ENCODE assay signal across 8 cellular contexts in the genomic region with DNA sequence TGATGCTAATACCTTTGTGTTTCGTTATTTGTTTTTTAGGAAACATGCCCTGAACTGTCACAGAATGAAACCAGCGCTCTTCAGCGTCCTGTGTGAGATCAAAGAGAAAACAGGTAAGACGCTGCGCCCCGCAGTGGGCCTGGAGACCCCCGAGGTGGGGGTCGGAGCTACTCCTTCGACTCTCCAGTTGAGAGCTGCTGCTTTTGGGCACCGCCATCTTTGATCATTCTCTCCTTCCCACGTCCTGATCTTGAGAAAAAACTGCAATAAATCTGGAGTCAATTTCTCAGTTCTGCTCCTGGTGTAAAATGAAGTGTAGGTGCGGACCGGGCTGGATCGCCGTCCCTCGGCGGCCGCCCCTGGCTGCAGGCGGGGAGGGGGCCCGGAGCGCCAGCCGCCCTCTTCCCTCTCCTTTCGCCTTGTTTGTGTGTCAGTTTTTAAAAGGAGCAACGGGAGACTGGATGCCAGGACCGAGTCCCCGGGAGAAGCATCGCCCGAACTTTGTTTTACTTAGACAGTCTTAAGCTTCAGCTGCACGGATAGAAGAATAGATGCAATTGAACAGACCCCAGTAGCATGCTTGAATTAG. TPM values are rescaled to one million over a fixed set of nuclear protein-coding genes. Genes with fewer than 3 reads are reported as not detected.
DNase-seq lines count a peak whose midpoint lies in the region; ATAC-seq and TF ChIP-seq lines count a peak whose summit lies in the region.

No MANE protein-coding gene starts in this region.

- no peak for TF ChIP-seq CTCF in SU-DHL-6 (IDR thresholded peaks at IDR 0.05; ENCODE audit: insufficient read depth, low read length, poor library complexity, severe bottlenecking)
- TF ChIP-seq CTCF in fibroblast of lung (conservative IDR thresholded peaks at IDR 0.05 in 1 of 2, IDR thresholded peaks at IDR 0.05 in 1 of 2; ENCODE audit: low read depth in 1 of 2, low read length in 2 of 2): no peak
- no peak for TF ChIP-seq CTCF in neutrophil (IDR thresholded peaks at IDR 0.05)

- H3K36me3 ChIP-seq in SU-DHL-6 (ENCODE audit: low read length) (peaks cover 3% of the 10 kb centered on the region), fibroblast of lung (ENCODE audit: control insufficient read depth, insufficient read depth, low read length) (no peaks in the 10 kb centered on the region), neutrophil (no peaks in the 10 kb centered on the region)

- H3K4me2 ChIP-seq in SU-DHL-6 (ENCODE audit: low read depth, low read length, poor library complexity, severe bottlenecking) (peak overlapping the region; percentile 83), fibroblast of lung (ENCODE audit: extremely low read depth, insufficient read depth, low read length) (peak overlapping the region; percentile 74)

- DNase-seq in NCI-H1092 treated with DMSO at 0.1 percent for 48 hours (lab: John Stamatoyannopoulos, UW): peak; percentile 51
- no peak for DNase-seq in NCI-H1092 (lab: John Stamatoyannopoulos, UW)
- no peak for DNase-seq in fibroblast of lung (ENCODE audit: low read depth in 2 of 2)
- no peak for DNase-seq in putamen (ENCODE audit: low spot score)
- DNase-seq in ureter (ENCODE audit: low spot score): no peak

- no peaks in the 10 kb centered on the region for H3K27me3 ChIP-seq in SU-DHL-6 (ENCODE audit: low read length)
- no peaks in the 10 kb centered on the region for H3K27me3 ChIP-seq in fibroblast of lung (ENCODE audit: control insufficient read depth, insufficient read depth, low read length)
- H3K27me3 ChIP-seq in neutrophil: peaks cover 21% of the 10 kb centered on the region

- H3K27ac ChIP-seq in SU-DHL-6 (ENCODE audit: low read depth, low read length) (no peak overlapping the region), fibroblast of lung (ENCODE audit: insufficient read depth, low read length) (peak overlapping the region; percentile 78), neutrophil (peak overlapping the region; percentile 85)

- peak overlapping the region; percentile 77; the same call in 1 of the 2 replicates for H3K9ac ChIP-seq in SU-DHL-6 (ENCODE audit: low read length)
- H3K9ac ChIP-seq in fibroblast of lung (ENCODE audit: insufficient read depth, low read length): peak overlapping the region; percentile 76

- H3K79me2 ChIP-seq in SU-DHL-6 (ENCODE audit: insufficient read depth, low read length): no peaks in the 10 kb centered on the region
- peaks cover 61% of the 10 kb centered on the region for H3K79me2 ChIP-seq in fibroblast of lung (ENCODE audit: control insufficient read depth, insufficient read depth, low read length)

- no peaks in the 10 kb centered on the region for H3K9me2 ChIP-seq in SU-DHL-6 (replicated peaks; ENCODE audit: insufficient read depth, low read length)

- H2AFZ ChIP-seq in SU-DHL-6 (ENCODE audit: low read depth, low read length, severe bottlenecking) (no peak overlapping the region), fibroblast of lung (ENCODE audit: low read length) (peak overlapping the region; percentile 21)

- H4K20me1 ChIP-seq in SU-DHL-6 (ENCODE audit: low read depth, low read length): no peaks in the 10 kb centered on the region
- H4K20me1 ChIP-seq in fibroblast of lung (ENCODE audit: control insufficient read depth, extremely low read depth, insufficient read depth, low read length): no peaks in the 10 kb centered on the region

- H3F3A ChIP-seq in SU-DHL-6 (ENCODE audit: insufficient read depth): no peaks in the 10 kb centered on the region; the same call in 1 of the 2 replicates

- H3K4me1 ChIP-seq in fibroblast of lung (ENCODE audit: control insufficient read depth, extremely low read depth, insufficient read depth, low read length): peaks cover 14% of the 10 kb centered on the region
- peaks cover 18 to 23% of the 10 kb centered on the region in 2 experiments for H3K4me1 ChIP-seq in neutrophil (ENCODE audit: control insufficient read depth in 1 of 2, insufficient read depth in 1 of 2, low read depth in 1 of 2, low read length in 1 of 2)

- peak overlapping the region; percentile 87 for H3K4me3 ChIP-seq in SU-DHL-6 (ENCODE audit: insufficient read depth, low read length, poor library complexity, severe bottlenecking)
- H3K4me3 ChIP-seq in fibroblast of lung (replicated peaks in 1 of 4; ENCODE audit: control extremely low read depth in 1 of 4, insufficient read depth in 1 of 4, low read depth in 3 of 4, low read length in 4 of 4): peak overlapping the region; percentile 84 to 96 (median 90)
- H3K4me3 ChIP-seq in neutrophil (ENCODE audit: low read depth in 1 of 2, low read length in 1 of 2): peak overlapping the region; percentile 89 to 95

- no peak for ATAC-seq in HG02970 (IDR thresholded peaks at IDR 0.05; ENCODE audit: low FRiP score, unreplicated experiment)

- H3K9me3 ChIP-seq in SU-DHL-6 (ENCODE audit: insufficient read depth, low read length): no peaks in the 10 kb centered on the region
- no peaks in the 10 kb centered on the region for H3K9me3 ChIP-seq in fibroblast of lung (ENCODE audit: control insufficient read depth, insufficient read depth, low read depth, low read length)
- H3K9me3 ChIP-seq in neutrophil: no peaks in the 10 kb centered on the region

RNA-seq across cellular contexts. Expression of gene PBX3, which starts 1.4 kb away (rescaled TPM):
- total RNA-seq in fibroblast of lung (22.1 and 35.8 TPM in 2 replicates), ureter (48.3 TPM)
- 49.0 and 51.8 TPM in 2 replicates for polyA plus RNA-seq in fibroblast of lung
- polyA plus RNA-seq in fibroblast of lung (2012): 26.0 and 28.4 TPM in 2 replicates
- 11.9 and 19.7 TPM in 2 replicates for polyA minus RNA-seq in fibroblast of lung (ENCODE audit: low replicate concordance)

RNA-seq across cellular contexts. Expression of gene MAPKAP1, which starts 41.6 kb away (rescaled TPM):
- total RNA-seq in fibroblast of lung (57.5 and 63.7 TPM in 2 replicates), ureter (80.0 TPM)
- 124 and 127 TPM in 2 replicates for polyA plus RNA-seq in fibroblast of lung
- 66.7 and 86.3 TPM in 2 replicates for polyA plus RNA-seq in fibroblast of lung (2012)
- 340 and 364 TPM in 2 replicates for polyA minus RNA-seq in fibroblast of lung (ENCODE audit: low replicate concordance)
